ENCODE assay signal across 8 cellular contexts in the genomic region with DNA sequence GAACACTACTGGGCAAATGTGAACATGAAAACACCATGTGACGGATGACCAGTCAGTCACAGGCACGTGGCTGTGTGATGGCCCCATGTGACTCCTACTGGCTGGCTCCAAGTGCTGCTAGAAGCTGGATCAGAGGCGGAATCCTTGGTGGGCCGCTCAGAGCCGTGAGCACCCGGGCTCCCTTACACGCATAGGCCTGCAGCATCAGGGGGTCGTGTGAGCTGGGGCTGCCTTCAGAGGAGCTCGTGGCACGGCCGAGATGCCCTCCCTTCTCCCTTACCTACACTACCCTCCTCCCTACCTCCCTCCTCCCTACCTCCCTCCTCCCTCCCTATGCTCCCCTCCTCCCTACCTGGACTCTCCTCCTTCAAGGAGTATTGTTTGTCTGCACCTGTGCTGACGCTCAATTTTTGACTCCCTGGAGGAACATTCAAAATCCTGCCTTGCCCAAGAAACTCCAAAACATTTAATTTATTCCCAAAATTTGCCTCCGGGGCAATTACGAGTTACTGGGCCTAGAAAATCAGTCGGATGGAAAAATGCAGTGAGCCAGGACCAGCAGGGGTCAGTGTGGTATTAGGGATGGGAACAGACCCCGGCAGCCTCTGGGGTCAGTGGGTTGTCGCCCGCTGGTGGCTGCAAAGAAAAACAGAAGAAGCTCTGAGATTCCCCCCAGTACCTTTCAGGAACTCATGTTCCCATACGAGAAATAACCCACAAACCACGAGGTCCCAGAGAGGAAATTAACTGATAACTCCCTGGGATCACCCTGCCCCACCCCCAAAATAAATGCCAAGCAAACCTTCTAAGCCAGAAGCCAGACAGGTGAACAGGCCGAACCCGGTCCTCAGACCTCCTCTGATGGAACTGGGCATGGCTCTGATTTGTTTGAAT.
A peak's percentile ranks its signal among the peaks of the same experiment; 100 is the strongest.
DNase-seq lines count a peak whose midpoint lies in the region; ATAC-seq and TF ChIP-seq lines count a peak whose summit lies in the region.

No MANE protein-coding gene starts in this region.

- H3K4me2 ChIP-seq in Loucy (ENCODE audit: low read depth, low read length, poor library complexity, severe bottlenecking) = no peak overlapping the region

- ATAC-seq in RWPE2 (ENCODE audit: low read depth) = peak; percentile 30; the same call in 2 of the 3 replicates
- ATAC-seq in gastroesophageal sphincter = peak; percentile 13
- no peak for ATAC-seq in GM19455 (IDR thresholded peaks at IDR 0.05; ENCODE audit: unreplicated experiment)
- no peak for ATAC-seq in GM21619 (IDR thresholded peaks at IDR 0.05; ENCODE audit: unreplicated experiment)

- 16 to 31% methylated on average over 13 to 16 of the region's 22 CpGs for WGBS in gastroesophageal sphincter (ENCODE audit: low coverage in 1 of 2), 2 donors

- H3K4me3 ChIP-seq in Loucy (ENCODE audit: low read length, poor library complexity, severe bottlenecking) (no peak overlapping the region), RWPE2 (ENCODE audit: severe bottlenecking) (no peak overlapping the region), gastroesophageal sphincter (no peak overlapping the region)

- no peak overlapping the region for H3K9ac ChIP-seq in Loucy (ENCODE audit: low read depth, low read length, poor library complexity, severe bottlenecking)

- no peak overlapping the region for H2AFZ ChIP-seq in Loucy (ENCODE audit: low read length)

- intact Hi-C loops in posterior vena cava (cut with DNase I) = loop anchor here (5.0 to 10.0 kb wide), 2 partner anchors 84 to 172 kb away; no protein-coding TSS in a partner anchor

- TF ChIP-seq POLR2A in gastroesophageal sphincter (IDR thresholded peaks at IDR 0.05) = no peak

- H3K9me3 ChIP-seq in Loucy (ENCODE audit: insufficient read depth, low read depth, low read length) (no peaks in the 10 kb centered on the region), RWPE2 (ENCODE audit: severe bottlenecking) (no peaks in the 10 kb centered on the region), gastroesophageal sphincter (no peaks in the 10 kb centered on the region)

- H3K9me2 ChIP-seq in Loucy (replicated peaks; ENCODE audit: low read depth, low read length) = no peaks in the 10 kb centered on the region

- no peaks in the 10 kb centered on the region for H3K79me2 ChIP-seq in Loucy (ENCODE audit: insufficient read depth, low read length)

- peak; percentile 84 for DNase-seq in EL
- peak; percentile 75 for DNase-seq in RWPE2 (ENCODE audit: low spot score)
- peak; percentile 34 for DNase-seq in activated effector memory CD4-positive, alpha-beta T cell treated with Interleukin-2 at 50 U/mL for 16 hours
- DNase-seq in posterior vena cava (ENCODE audit: low spot score) = peak; percentile 91

- no peak for TF ChIP-seq EP300 in gastroesophageal sphincter (IDR thresholded peaks at IDR 0.05)

- no peak overlapping the region for H3K27ac ChIP-seq in RWPE2 (ENCODE audit: poor library complexity, severe bottlenecking)
- H3K27ac ChIP-seq in gastroesophageal sphincter = no peak overlapping the region

- H3K36me3 ChIP-seq in Loucy (ENCODE audit: insufficient read depth, low read length) = no peaks in the 10 kb centered on the region
- no peaks in the 10 kb centered on the region for H3K36me3 ChIP-seq in RWPE2 (ENCODE audit: low read depth)
- H3K36me3 ChIP-seq in gastroesophageal sphincter = no peaks in the 10 kb centered on the region

- H3F3A ChIP-seq in Loucy (ENCODE audit: low read depth) = no peaks in the 10 kb centered on the region

- H3K27me3 ChIP-seq in Loucy (ENCODE audit: insufficient read depth, low read length, poor library complexity, severe bottlenecking) = no peaks in the 10 kb centered on the region
- H3K27me3 ChIP-seq in RWPE2 (ENCODE audit: insufficient read depth, poor library complexity, severe bottlenecking) = no peaks in the 10 kb centered on the region
- H3K27me3 ChIP-seq in gastroesophageal sphincter = peaks cover 18% of the 10 kb centered on the region

- TF ChIP-seq CTCF in Loucy (conservative IDR thresholded peaks at IDR 0.05; ENCODE audit: low read length) = peak; percentile 98
- TF ChIP-seq CTCF in RWPE2 (IDR thresholded peaks at IDR 0.05; ENCODE audit: poor library complexity, severe bottlenecking) = peak; percentile 97
- TF ChIP-seq CTCF in gastroesophageal sphincter (IDR thresholded peaks at IDR 0.05) = peak in 3 of 4 experiments; percentile 90 to 94 (median 92)

- no peaks in the 10 kb centered on the region for H4K20me1 ChIP-seq in Loucy (ENCODE audit: insufficient read depth, low read length, poor library complexity, severe bottlenecking)

- H3K4me1 ChIP-seq in Loucy (ENCODE audit: insufficient read depth, low read length, poor library complexity, severe bottlenecking) (no peaks in the 10 kb centered on the region), RWPE2 (ENCODE audit: insufficient read depth, poor library complexity, severe bottlenecking) (peaks cover 17% of the 10 kb centered on the region), gastroesophageal sphincter (peaks cover 0 to 38% (median 11%) of the 10 kb centered on the region in 3 donors)

Comparison
In these comparisons a context has a peak if more than half of its experiments do, and no peak if none do; other contexts are left out.
1. DNase-seq: peak in every context shown above with its lines; median percentile 91 in posterior vena cava; 84 in EL; 75 in RWPE2; 34 in activated effector memory CD4-positive, alpha-beta T cell treated with Interleukin-2 at 50 U/mL for 16 hours.
2. ATAC-seq: peak in RWPE2 (single experiment) and gastroesophageal sphincter (single experiment); none in GM19455 (single experiment) and GM21619 (single experiment).
3. Peak in every context shown above with its lines, with median percentiles within 50 percentile points of each other: CTCF ChIP-seq.